1 cellular context compared by ENCODE assay signal in the genomic region with DNA sequence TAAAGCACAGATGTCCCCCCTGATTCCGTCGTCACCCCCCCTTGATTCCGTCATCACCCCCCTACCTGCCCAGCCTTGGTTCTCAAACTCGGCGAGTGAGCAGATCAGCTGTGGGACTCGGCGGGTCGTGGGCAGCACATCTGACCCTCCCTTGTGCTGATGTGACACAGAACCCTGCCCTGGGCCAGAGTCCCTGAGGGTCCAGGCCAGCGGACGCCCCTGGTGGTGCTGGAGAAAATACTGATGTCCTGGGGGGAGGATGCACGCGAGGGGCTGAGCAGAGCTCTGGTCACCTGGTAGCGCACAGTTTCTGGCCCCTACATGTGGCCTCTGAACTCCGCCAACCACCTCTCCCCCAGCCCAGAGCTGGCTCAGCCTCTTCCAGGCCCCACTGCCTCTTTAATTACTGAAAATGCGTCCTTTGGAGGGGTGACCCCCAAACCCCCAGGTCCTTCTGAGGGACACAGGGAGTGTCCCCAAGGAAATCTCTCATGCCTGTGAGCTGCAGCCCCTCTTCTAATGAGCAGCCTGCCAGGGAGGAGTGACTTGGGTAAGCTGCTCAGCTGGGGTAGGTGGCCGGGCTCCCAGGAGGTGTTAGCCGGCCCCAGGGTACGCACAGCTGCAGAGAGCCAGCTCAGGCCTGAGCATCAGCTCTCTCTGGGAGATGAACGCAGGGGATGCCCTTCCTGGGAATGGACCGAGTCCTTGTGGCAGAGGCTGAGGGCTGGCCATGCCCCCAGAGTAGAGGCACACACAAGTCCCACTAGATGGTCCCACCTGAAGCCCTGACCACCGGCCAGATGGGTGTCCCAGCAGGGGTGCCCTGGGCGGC.
A peak's percentile ranks its signal among the peaks of the same experiment; 100 is the strongest.
TF ChIP-seq lines count a peak whose summit lies in the region.

No MANE protein-coding gene starts in this region.

TF ChIP-seq in HepG2, 621 proteins besides CTCF, POLR2A, EP300 and RAD21 (continued from another document and continues in another):
- TF ChIP-seq, protein P1, sequence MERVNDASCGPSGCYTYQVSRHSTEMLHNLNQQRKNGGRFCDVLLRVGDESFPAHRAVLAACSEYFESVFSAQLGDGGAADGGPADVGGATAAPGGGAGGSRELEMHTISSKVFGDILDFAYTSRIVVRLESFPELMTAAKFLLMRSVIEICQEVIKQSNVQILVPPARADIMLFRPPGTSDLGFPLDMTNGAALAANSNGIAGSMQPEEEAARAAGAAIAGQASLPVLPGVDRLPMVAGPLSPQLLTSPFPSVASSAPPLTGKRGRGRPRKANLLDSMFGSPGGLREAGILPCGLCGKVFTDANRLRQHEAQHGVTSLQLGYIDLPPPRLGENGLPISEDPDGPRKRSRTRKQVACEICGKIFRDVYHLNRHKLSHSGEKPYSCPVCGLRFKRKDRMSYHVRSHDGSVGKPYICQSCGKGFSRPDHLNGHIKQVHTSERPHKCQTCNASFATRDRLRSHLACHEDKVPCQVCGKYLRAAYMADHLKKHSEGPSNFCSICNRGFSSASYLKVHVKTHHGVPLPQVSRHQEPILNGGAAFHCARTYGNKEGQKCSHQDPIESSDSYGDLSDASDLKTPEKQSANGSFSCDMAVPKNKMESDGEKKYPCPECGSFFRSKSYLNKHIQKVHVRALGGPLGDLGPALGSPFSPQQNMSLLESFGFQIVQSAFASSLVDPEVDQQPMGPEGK (CRISPR knock-in tag; IDR thresholded peaks at IDR 0.05), result peak; percentile 18; the same call in 1 of the 2 replicates
- TF ChIP-seq ZNF850 (CRISPR knock-in tag; conservative IDR thresholded peaks at IDR 0.05), result no peak
- TF ChIP-seq TBP (CRISPR knock-in tag; IDR thresholded peaks at IDR 0.05), result no peak
- TF ChIP-seq, protein P2, sequence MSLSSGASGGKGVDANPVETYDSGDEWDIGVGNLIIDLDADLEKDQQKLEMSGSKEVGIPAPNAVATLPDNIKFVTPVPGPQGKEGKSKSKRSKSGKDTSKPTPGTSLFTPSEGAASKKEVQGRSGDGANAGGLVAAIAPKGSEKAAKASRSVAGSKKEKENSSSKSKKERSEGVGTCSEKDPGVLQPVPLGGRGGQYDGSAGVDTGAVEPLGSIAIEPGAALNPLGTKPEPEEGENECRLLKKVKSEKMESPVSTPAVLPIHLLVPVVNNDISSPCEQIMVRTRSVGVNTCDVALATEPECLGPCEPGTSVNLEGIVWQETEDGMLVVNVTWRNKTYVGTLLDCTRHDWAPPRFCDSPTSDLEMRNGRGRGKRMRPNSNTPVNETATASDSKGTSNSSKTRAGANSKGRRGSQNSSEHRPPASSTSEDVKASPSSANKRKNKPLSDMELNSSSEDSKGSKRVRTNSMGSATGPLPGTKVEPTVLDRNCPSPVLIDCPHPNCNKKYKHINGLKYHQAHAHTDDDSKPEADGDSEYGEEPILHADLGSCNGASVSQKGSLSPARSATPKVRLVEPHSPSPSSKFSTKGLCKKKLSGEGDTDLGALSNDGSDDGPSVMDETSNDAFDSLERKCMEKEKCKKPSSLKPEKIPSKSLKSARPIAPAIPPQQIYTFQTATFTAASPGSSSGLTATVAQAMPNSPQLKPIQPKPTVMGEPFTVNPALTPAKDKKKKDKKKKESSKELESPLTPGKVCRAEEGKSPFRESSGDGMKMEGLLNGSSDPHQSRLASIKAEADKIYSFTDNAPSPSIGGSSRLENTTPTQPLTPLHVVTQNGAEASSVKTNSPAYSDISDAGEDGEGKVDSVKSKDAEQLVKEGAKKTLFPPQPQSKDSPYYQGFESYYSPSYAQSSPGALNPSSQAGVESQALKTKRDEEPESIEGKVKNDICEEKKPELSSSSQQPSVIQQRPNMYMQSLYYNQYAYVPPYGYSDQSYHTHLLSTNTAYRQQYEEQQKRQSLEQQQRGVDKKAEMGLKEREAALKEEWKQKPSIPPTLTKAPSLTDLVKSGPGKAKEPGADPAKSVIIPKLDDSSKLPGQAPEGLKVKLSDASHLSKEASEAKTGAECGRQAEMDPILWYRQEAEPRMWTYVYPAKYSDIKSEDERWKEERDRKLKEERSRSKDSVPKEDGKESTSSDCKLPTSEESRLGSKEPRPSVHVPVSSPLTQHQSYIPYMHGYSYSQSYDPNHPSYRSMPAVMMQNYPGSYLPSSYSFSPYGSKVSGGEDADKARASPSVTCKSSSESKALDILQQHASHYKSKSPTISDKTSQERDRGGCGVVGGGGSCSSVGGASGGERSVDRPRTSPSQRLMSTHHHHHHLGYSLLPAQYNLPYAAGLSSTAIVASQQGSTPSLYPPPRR (CRISPR knock-in tag; IDR thresholded peaks at IDR 0.05; ENCODE audit: borderline replicate concordance), result 0 out of 2 replicates have a peak, but pooled peaks have one; percentile 12
- no peak for TF ChIP-seq RFXANK (CRISPR knock-in tag; IDR thresholded peaks at IDR 0.05)
- TF ChIP-seq, protein P3, sequence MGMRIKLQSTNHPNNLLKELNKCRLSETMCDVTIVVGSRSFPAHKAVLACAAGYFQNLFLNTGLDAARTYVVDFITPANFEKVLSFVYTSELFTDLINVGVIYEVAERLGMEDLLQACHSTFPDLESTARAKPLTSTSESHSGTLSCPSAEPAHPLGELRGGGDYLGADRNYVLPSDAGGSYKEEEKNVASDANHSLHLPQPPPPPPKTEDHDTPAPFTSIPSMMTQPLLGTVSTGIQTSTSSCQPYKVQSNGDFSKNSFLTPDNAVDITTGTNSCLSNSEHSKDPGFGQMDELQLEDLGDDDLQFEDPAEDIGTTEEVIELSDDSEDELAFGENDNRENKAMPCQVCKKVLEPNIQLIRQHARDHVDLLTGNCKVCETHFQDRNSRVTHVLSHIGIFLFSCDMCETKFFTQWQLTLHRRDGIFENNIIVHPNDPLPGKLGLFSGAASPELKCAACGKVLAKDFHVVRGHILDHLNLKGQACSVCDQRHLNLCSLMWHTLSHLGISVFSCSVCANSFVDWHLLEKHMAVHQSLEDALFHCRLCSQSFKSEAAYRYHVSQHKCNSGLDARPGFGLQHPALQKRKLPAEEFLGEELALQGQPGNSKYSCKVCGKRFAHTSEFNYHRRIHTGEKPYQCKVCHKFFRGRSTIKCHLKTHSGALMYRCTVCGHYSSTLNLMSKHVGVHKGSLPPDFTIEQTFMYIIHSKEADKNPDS (CRISPR knock-in tag; IDR thresholded peaks at IDR 0.05), result no peak
- TF ChIP-seq, protein P4, sequence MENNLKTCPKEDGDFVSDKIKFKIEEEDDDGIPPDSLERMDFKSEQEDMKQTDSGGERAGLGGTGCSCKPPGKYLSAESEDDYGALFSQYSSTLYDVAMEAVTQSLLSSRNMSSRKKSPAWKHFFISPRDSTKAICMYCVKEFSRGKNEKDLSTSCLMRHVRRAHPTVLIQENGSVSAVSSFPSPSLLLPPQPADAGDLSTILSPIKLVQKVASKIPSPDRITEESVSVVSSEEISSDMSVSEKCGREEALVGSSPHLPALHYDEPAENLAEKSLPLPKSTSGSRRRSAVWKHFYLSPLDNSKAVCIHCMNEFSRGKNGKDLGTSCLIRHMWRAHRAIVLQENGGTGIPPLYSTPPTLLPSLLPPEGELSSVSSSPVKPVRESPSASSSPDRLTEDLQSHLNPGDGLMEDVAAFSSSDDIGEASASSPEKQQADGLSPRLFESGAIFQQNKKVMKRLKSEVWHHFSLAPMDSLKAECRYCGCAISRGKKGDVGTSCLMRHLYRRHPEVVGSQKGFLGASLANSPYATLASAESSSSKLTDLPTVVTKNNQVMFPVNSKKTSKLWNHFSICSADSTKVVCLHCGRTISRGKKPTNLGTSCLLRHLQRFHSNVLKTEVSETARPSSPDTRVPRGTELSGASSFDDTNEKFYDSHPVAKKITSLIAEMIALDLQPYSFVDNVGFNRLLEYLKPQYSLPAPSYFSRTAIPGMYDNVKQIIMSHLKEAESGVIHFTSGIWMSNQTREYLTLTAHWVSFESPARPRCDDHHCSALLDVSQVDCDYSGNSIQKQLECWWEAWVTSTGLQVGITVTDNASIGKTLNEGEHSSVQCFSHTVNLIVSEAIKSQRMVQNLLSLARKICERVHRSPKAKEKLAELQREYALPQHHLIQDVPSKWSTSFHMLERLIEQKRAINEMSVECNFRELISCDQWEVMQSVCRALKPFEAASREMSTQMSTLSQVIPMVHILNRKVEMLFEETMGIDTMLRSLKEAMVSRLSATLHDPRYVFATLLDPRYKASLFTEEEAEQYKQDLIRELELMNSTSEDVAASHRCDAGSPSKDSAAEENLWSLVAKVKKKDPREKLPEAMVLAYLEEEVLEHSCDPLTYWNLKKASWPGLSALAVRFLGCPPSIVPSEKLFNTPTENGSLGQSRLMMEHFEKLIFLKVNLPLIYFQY (CRISPR knock-in tag; IDR thresholded peaks at IDR 0.05; ENCODE audit: borderline replicate concordance), result no peak
- no peak for TF ChIP-seq ZNF564 (CRISPR knock-in tag; IDR thresholded peaks at IDR 0.05)
- no peak for TF ChIP-seq TCF12 (IDR thresholded peaks at IDR 0.05)
- no peak for TF ChIP-seq TCF12 (CRISPR knock-in tag; IDR thresholded peaks at IDR 0.05)
- no peak for TF ChIP-seq ZNF605 (CRISPR knock-in tag; IDR thresholded peaks at IDR 0.05)
- TF ChIP-seq NAIF1 (CRISPR knock-in tag; IDR thresholded peaks at IDR 0.05; ENCODE audit: borderline replicate concordance), result no peak
- TF ChIP-seq, protein P5, sequence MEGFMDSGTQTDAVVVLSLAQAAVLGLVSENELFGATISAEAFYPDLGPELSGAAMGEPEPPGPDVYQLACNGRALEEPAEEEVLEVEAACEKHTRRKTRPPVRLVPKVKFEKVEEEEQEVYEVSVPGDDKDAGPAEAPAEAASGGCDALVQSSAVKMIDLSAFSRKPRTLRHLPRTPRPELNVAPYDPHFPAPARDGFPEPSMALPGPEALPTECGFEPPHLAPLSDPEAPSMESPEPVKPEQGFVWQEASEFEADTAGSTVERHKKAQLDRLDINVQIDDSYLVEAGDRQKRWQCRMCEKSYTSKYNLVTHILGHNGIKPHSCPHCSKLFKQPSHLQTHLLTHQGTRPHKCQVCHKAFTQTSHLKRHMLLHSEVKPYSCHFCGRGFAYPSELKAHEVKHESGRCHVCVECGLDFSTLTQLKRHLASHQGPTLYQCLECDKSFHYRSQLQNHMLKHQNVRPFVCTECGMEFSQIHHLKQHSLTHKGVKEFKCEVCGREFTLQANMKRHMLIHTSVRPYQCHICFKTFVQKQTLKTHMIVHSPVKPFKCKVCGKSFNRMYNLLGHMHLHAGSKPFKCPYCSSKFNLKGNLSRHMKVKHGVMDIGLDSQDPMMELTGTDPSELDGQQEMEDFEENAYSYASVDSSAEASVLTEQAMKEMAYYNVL (CRISPR knock-in tag; IDR thresholded peaks at IDR 0.05; ENCODE audit: borderline replicate concordance), result 0 out of 2 replicates have a peak, but pooled peaks have one; percentile 38
- no peak for TF ChIP-seq ZNF891 (CRISPR knock-in tag; IDR thresholded peaks at IDR 0.05)
- no peak for TF ChIP-seq ZNF282 (IDR thresholded peaks at IDR 0.05; ENCODE audit: partially characterized antibody)
- no peak for TF ChIP-seq PHF5A (CRISPR knock-in tag; IDR thresholded peaks at IDR 0.05; ENCODE audit: low read depth, unreplicated experiment)
- no peak for TF ChIP-seq NR1H2 (CRISPR knock-in tag; IDR thresholded peaks at IDR 0.05; ENCODE audit: borderline replicate concordance, low read depth)
- TF ChIP-seq SMAD9 (CRISPR knock-in tag; IDR thresholded peaks at IDR 0.05), result no peak
- TF ChIP-seq, protein P6, sequence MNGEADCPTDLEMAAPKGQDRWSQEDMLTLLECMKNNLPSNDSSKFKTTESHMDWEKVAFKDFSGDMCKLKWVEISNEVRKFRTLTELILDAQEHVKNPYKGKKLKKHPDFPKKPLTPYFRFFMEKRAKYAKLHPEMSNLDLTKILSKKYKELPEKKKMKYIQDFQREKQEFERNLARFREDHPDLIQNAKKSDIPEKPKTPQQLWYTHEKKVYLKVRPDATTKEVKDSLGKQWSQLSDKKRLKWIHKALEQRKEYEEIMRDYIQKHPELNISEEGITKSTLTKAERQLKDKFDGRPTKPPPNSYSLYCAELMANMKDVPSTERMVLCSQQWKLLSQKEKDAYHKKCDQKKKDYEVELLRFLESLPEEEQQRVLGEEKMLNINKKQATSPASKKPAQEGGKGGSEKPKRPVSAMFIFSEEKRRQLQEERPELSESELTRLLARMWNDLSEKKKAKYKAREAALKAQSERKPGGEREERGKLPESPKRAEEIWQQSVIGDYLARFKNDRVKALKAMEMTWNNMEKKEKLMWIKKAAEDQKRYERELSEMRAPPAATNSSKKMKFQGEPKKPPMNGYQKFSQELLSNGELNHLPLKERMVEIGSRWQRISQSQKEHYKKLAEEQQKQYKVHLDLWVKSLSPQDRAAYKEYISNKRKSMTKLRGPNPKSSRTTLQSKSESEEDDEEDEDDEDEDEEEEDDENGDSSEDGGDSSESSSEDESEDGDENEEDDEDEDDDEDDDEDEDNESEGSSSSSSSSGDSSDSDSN (CRISPR knock-in tag; IDR thresholded peaks at IDR 0.05), result no peak
- TF ChIP-seq, protein P7, sequence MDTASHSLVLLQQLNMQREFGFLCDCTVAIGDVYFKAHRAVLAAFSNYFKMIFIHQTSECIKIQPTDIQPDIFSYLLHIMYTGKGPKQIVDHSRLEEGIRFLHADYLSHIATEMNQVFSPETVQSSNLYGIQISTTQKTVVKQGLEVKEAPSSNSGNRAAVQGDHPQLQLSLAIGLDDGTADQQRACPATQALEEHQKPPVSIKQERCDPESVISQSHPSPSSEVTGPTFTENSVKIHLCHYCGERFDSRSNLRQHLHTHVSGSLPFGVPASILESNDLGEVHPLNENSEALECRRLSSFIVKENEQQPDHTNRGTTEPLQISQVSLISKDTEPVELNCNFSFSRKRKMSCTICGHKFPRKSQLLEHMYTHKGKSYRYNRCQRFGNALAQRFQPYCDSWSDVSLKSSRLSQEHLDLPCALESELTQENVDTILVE (CRISPR knock-in tag; IDR thresholded peaks at IDR 0.05), result no peak
- TF ChIP-seq MAFF (IDR thresholded peaks at IDR 0.05; ENCODE audit: low read depth, low read length), result no peak
- TF ChIP-seq, protein P8, sequence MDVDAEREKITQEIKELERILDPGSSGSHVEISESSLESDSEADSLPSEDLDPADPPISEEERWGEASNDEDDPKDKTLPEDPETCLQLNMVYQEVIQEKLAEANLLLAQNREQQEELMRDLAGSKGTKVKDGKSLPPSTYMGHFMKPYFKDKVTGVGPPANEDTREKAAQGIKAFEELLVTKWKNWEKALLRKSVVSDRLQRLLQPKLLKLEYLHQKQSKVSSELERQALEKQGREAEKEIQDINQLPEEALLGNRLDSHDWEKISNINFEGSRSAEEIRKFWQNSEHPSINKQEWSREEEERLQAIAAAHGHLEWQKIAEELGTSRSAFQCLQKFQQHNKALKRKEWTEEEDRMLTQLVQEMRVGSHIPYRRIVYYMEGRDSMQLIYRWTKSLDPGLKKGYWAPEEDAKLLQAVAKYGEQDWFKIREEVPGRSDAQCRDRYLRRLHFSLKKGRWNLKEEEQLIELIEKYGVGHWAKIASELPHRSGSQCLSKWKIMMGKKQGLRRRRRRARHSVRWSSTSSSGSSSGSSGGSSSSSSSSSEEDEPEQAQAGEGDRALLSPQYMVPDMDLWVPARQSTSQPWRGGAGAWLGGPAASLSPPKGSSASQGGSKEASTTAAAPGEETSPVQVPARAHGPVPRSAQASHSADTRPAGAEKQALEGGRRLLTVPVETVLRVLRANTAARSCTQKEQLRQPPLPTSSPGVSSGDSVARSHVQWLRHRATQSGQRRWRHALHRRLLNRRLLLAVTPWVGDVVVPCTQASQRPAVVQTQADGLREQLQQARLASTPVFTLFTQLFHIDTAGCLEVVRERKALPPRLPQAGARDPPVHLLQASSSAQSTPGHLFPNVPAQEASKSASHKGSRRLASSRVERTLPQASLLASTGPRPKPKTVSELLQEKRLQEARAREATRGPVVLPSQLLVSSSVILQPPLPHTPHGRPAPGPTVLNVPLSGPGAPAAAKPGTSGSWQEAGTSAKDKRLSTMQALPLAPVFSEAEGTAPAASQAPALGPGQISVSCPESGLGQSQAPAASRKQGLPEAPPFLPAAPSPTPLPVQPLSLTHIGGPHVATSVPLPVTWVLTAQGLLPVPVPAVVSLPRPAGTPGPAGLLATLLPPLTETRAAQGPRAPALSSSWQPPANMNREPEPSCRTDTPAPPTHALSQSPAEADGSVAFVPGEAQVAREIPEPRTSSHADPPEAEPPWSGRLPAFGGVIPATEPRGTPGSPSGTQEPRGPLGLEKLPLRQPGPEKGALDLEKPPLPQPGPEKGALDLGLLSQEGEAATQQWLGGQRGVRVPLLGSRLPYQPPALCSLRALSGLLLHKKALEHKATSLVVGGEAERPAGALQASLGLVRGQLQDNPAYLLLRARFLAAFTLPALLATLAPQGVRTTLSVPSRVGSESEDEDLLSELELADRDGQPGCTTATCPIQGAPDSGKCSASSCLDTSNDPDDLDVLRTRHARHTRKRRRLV (CRISPR knock-in tag; IDR thresholded peaks at IDR 0.05), result no peak
